Comparison of ENCODE assay signal across 12 cellular contexts in the genomic region with DNA sequence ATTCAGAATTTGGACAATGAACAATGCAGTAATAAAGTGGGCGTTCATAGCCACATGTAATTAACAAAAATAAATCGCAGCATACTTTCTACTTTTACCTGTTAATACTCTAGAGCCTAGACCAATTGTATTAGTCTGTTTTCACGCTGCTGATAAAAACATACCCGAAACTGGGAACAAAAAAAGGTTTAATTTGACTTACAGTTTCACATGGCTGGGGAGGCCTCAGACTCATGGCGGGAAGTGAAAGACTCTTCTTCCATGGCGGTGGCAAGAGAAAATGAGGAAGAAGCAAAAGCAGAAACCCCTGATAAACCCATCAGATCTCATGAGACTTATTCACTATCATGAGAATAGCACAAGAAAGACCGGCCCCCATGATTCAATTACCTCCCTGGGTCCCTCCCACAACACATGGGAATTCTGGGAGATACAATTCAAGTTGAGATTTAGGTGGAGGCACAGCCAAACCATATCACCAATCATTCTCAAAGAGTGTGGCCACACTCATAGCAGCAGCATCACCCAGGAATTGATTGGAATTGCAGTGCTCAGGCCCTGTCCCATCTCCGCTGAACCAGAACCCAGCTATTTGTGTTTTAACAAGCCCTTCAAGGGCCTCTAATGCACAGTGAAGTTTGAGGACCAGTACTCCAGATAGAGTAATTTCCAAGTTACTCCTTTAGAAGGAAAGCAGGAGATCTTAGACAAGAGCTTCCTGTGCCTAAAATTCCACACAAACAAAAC.
DNase-seq lines count a peak whose midpoint lies in the region; ATAC-seq and TF ChIP-seq lines count a peak whose summit lies in the region.
"Had no signal": no experiment of that assay in that cellular context is flagged by ENCODE, and none has a peak within 500 bp of the region (broad histone marks: within the 10 kb centered on the region; RNA-seq: fewer than 3 reads in every experiment).

No MANE protein-coding gene starts in this region.

- TF ChIP-seq CTCF in tibial nerve (IDR thresholded peaks at IDR 0.05) = no peak

- H3K36me3 ChIP-seq in tibial nerve = no peaks in the 10 kb centered on the region
- H3K36me3 ChIP-seq: SJCRH30, upper lobe of right lung had no signal

- no peak for TF ChIP-seq POLR2A in tibial nerve (IDR thresholded peaks at IDR 0.05)

- no peak for TF ChIP-seq EP300 in tibial nerve (IDR thresholded peaks at IDR 0.05)

- WGBS in tibial nerve, 2 donors = 93 to 95% methylated on average over 8 of the region's 8 CpGs

- H3K4me3 ChIP-seq in tibial nerve = no peak overlapping the region
- H3K4me3 ChIP-seq: mucosa of descending colon, SJCRH30, upper lobe of right lung had no signal

- peak; percentile 26 for DNase-seq in pons (ENCODE audit: low spot score)
- no peak for DNase-seq in NCI-H146 (lab: John Stamatoyannopoulos, UW)
- DNase-seq in tibial nerve (ENCODE audit: low spot score in 2 of 2) = no peak
- DNase-seq: cerebellar nuclear complex, mucosa of descending colon, right cardiac atrium, SJCRH30, upper lobe of right lung had no signal

- no peak overlapping the region for H3K27ac ChIP-seq in tibial nerve
- H3K27ac ChIP-seq: SJCRH30, upper lobe of right lung had no signal

- H3K4me1 ChIP-seq in tibial nerve = no peaks in the 10 kb centered on the region
- H3K4me1 ChIP-seq: upper lobe of right lung had no signal

- ATAC-seq in GM19025 (IDR thresholded peaks at IDR 0.05; ENCODE audit: low read depth, unreplicated experiment) (peak; percentile 69), GM21737 (IDR thresholded peaks at IDR 0.05; ENCODE audit: unreplicated experiment) (peak; percentile 55), HG03354 (IDR thresholded peaks at IDR 0.05; ENCODE audit: poor library complexity, severe bottlenecking, unreplicated experiment) (peak; percentile 53), HG02981 (IDR thresholded peaks at IDR 0.05; ENCODE audit: unreplicated experiment) (no peak)
- ATAC-seq: mucosa of descending colon, right cardiac atrium, upper lobe of right lung had no signal

- no peaks in the 10 kb centered on the region for H3K27me3 ChIP-seq in tibial nerve
- H3K27me3 ChIP-seq: upper lobe of right lung had no signal

- H3K9me3 ChIP-seq in tibial nerve = no peaks in the 10 kb centered on the region
- H3K9me3 ChIP-seq: mucosa of descending colon, SJCRH30, upper lobe of right lung had no signal
